Comparison of ENCODE assay signal across 8 cellular contexts in genomic region chr22:46592390-46592872, GRCh38. TPM values are rescaled to one million over a fixed set of nuclear protein-coding genes. Genes with fewer than 3 reads are reported as not detected.
DNase-seq lines count a peak whose midpoint lies in the region; ATAC-seq and TF ChIP-seq lines count a peak whose summit lies in the region.

No MANE protein-coding gene starts in this region.

- H2AFZ ChIP-seq in IMR-90 (replicated peaks; ENCODE audit: low read length, poor library complexity) = peak overlapping the region; percentile 79

- H3K27ac ChIP-seq in IMR-90 (ENCODE audit: insufficient read depth, low read length) = no peak overlapping the region
- H3K27ac ChIP-seq in uterus = peak overlapping the region in 1 of 2 donors; percentile 14

- H2AK9ac ChIP-seq in IMR-90 (replicated peaks; ENCODE audit: low read depth, low read length, poor library complexity) = no peak overlapping the region

- TF ChIP-seq POLR2A in IMR-90 (IDR thresholded peaks at IDR 0.05; ENCODE audit: low read depth, low read length) (no peak), uterus (IDR thresholded peaks at IDR 0.05) (no peak)

- no peak for TF ChIP-seq RAD21 in IMR-90 (IDR thresholded peaks at IDR 0.05; ENCODE audit: low read length)

- H2BK15ac ChIP-seq in IMR-90 (ENCODE audit: low read depth, low read length) = no peak overlapping the region

- no peak overlapping the region for H4K5ac ChIP-seq in IMR-90 (ENCODE audit: low read depth, low read length)

- H3K4me2 ChIP-seq in IMR-90 (ENCODE audit: low read depth, low read length) = peak overlapping the region; percentile 71

- no peaks in the 10 kb centered on the region for H3K9me3 ChIP-seq in IMR-90 (ENCODE audit: control insufficient read depth, insufficient read depth, low read length)
- no peaks in the 10 kb centered on the region for H3K9me3 ChIP-seq in uterus

- H3K56ac ChIP-seq in IMR-90 (ENCODE audit: extremely low read depth, insufficient read depth, low read length) = no peak overlapping the region

- no peak overlapping the region for H4K8ac ChIP-seq in IMR-90 (ENCODE audit: low read depth in 2 of 2, low read length in 2 of 2)

- POLR2A ChIA-PET in IMR-90 (lab: Charles Lee; ENCODE audit: unreplicated experiment) = no interaction called here

- intact Hi-C loops in IMR-90 (cut with micrococcal nuclease) (no loop called here), left cardiac atrium (cut with DNase I) (loop anchor here in 1 of 2 donors (5.0 kb wide), 1 partner anchor 55 kb away; no protein-coding TSS in a partner anchor), uterus (cut with DNase I; ENCODE audit: low total_unique reads) (no loop called here)

- no peak overlapping the region for H3K9ac ChIP-seq in IMR-90 (ENCODE audit: low read depth, low read length)

- DNase-seq in IMR-90 = peak; percentile 71
- DNase-seq in activated CD8-positive, alpha-beta memory T cell treated with anti-CD3 and anti-CD28 coated beads, Interleukin-2, amount 50 U/mL, for 48 hours = peak; percentile 82
- DNase-seq in left cardiac atrium = peak; percentile 74
- peak; percentile 50 for DNase-seq in stimulated activated CD4-positive, alpha-beta T cell treated with anti-CD3 and anti-CD28 coated beads, Interleukin-4, amount 100 ng/mL, for 24 hours
- no peak for DNase-seq in uterus
- no peak for DNase-seq in NCI-H2029 treated with DMSO at 0.1 percent for 48 hours (lab: John Stamatoyannopoulos, UW)

- CTCF ChIA-PET in IMR-90 (lab: Yijun Ruan, JAX) = no interaction called here

- H3K14ac ChIP-seq in IMR-90 (replicated peaks; ENCODE audit: low read depth, low read length) = no peak overlapping the region

- in situ Hi-C loops in IMR-90 (cut with MboI; ENCODE audit: low sequenced_read_pairs) = no loop called here

- no peak overlapping the region for H2BK120ac ChIP-seq in IMR-90 (ENCODE audit: low read depth, low read length)

- 10% methylated on average over 3 of the region's 13 CpGs; no CpG with 5 or more reads in 1 of the 2 experiments for whole genome bisulfite sequencing in IMR-90 (ENCODE audit: extremely low coverage in 2 of 2, insufficient read length in 1 of 2), 2 experiments

- no peaks in the 10 kb centered on the region for H3K9me1 ChIP-seq in IMR-90 (ENCODE audit: insufficient read depth, low read length)

- no peak for TF ChIP-seq CTCF in IMR-90 (conservative IDR thresholded peaks at IDR 0.05; ENCODE audit: low read depth, low read length)
- no peak for TF ChIP-seq CTCF in uterus (IDR thresholded peaks at IDR 0.05)

- dilution Hi-C loops in IMR-90 (cut with HindIII; ENCODE audit: low sequenced_read_pairs, unreplicated experiment) = no loop called here

- ATAC-seq in GM18861 (IDR thresholded peaks at IDR 0.05; ENCODE audit: unreplicated experiment) (peak; percentile 48), IMR-90 (ENCODE audit: low read depth) (peak; percentile 80), left cardiac atrium (peak; percentile 20 to 23), GM19035 (IDR thresholded peaks at IDR 0.05; ENCODE audit: unreplicated experiment) (no peak)

- no peak overlapping the region for H4K91ac ChIP-seq in IMR-90 (ENCODE audit: insufficient read depth, low read depth, low read length)

- H3K27me3 ChIP-seq in IMR-90 (ENCODE audit: control insufficient read depth, insufficient read depth, low read length) (no peaks in the 10 kb centered on the region; the same call in 1 of the 2 replicates), uterus (no peaks in the 10 kb centered on the region)

- BruUV-seq in IMR-90 (replicated peaks; lab: Mats Ljungman, UMichigan) = no TSS peak

- H3K23ac ChIP-seq in IMR-90 (ENCODE audit: low read depth, low read length) = no peak overlapping the region

- H2BK20ac ChIP-seq in IMR-90 (ENCODE audit: low read depth, low read length) = no peak overlapping the region

- H3K36me3 ChIP-seq in IMR-90 (ENCODE audit: control insufficient read depth, insufficient read depth, low read length) (no peaks in the 10 kb centered on the region; the same call in 1 of the 2 replicates), uterus (no peaks in the 10 kb centered on the region)

- H3K18ac ChIP-seq in IMR-90 (ENCODE audit: low read depth, low read length) = no peak overlapping the region

- H2AK5ac ChIP-seq in IMR-90 (ENCODE audit: low read depth, low read length) = no peak overlapping the region

- H4K20me1 ChIP-seq in IMR-90 (ENCODE audit: insufficient read depth, low read length) = peaks cover 24% of the 10 kb centered on the region

- H3K4ac ChIP-seq in IMR-90 (ENCODE audit: low read depth, low read length) = no peak overlapping the region

- H2BK5ac ChIP-seq in IMR-90 (ENCODE audit: low read depth, low read length, poor library complexity, severe bottlenecking) = no peak overlapping the region

- peak overlapping the region; percentile 11; the same call in 1 of the 2 replicates for H3K4me3 ChIP-seq in IMR-90 (ENCODE audit: insufficient read depth, low read depth, low read length)
- no peak overlapping the region for H3K4me3 ChIP-seq in uterus

- H3K4me1 ChIP-seq in IMR-90 (ENCODE audit: control insufficient read depth, insufficient read depth, low read length) (peaks cover 5% of the 10 kb centered on the region), uterus (no peaks in the 10 kb centered on the region)

- no peaks in the 10 kb centered on the region; a peak in 1 of 4 replicates for H3K79me1 ChIP-seq in IMR-90 (ENCODE audit: low read depth in 1 of 2, low read length in 2 of 2)

TF ChIP-seq in IMR-90, 13 proteins besides CTCF, POLR2A, EP300 and RAD21:
- TF ChIP-seq MXI1 (IDR thresholded peaks at IDR 0.05; ENCODE audit: borderline replicate concordance, low read depth, low read length) (0 out of 2 replicates have a peak, but pooled peaks have one; percentile 33), MAZ (IDR thresholded peaks at IDR 0.05; ENCODE audit: borderline replicate concordance, low read depth, low read length) (peak; percentile 32; the same call in 1 of the 2 replicates), CHD1 (IDR thresholded peaks at IDR 0.05; ENCODE audit: low read depth, low read length) (no peak), SMC3 (IDR thresholded peaks at IDR 0.05; ENCODE audit: low read depth, low read length) (no peak), FOS (IDR thresholded peaks at IDR 0.05; ENCODE audit: low read depth, low read length) (0 out of 2 replicates have a peak, but pooled peaks have one; percentile 6)
TF ChIP-seq in IMR-90: peak in this region for 3.

RNA-seq across cellular contexts. Expression of gene GRAMD4, which starts 27.8 kb away (rescaled TPM):
- total RNA-seq in IMR-90 (2012; rRNA removed) = 2.7 and 2.8 TPM in 2 replicates
- polyA plus RNA-seq in IMR-90 (2012; rRNA removed) = 5.8 and 7.4 TPM in 2 replicates
- 3.2 and 5.9 TPM in 2 replicates for polyA plus RNA-seq in IMR-90 (2012; cell fraction: cytosol; rRNA removed)
- polyA plus RNA-seq in IMR-90 (2012; cell fraction: nucleus; rRNA removed; ENCODE audit: low replicate concordance) = 11.4 and 12.3 TPM in 2 replicates
- 10 to 100 TPM; 58.5 to 95.4 TPM for total RNA-seq in left cardiac atrium
- total RNA-seq in uterus = 10 to 100 TPM in 3 of 4 donors, 1 to 10 TPM in 1; 5.6 to 37.0 (median 15.2) TPM

RNA-seq across cellular contexts. Expression of gene CELSR1, which starts 55.0 kb away (rescaled TPM):
- 0.36 and 0.56 TPM in 2 replicates for total RNA-seq in IMR-90 (2012; rRNA removed)
- 0.82 and 1.4 TPM in 2 replicates for polyA plus RNA-seq in IMR-90 (2012; rRNA removed)
- 0.47 and 1.2 TPM in 2 replicates for polyA plus RNA-seq in IMR-90 (2012; cell fraction: cytosol; rRNA removed)
- 0.91 and 1.9 TPM in 2 replicates for polyA plus RNA-seq in IMR-90 (2012; cell fraction: nucleus; rRNA removed; ENCODE audit: low replicate concordance)
- 1 to 10 TPM; 6.5 to 8.1 TPM for total RNA-seq in left cardiac atrium
- total RNA-seq in uterus = 10 to 100 TPM in 1 of 4 donors, 1 to 10 TPM in 3; 1.5 to 15.8 (median 8.4) TPM

Comparison
In these comparisons a context has a peak if more than half of its experiments do, and no peak if none do; other contexts are left out.
1. DNase-seq: peak in IMR-90 (single experiment), activated CD8-positive, alpha-beta memory T cell treated with anti-CD3 and anti-CD28 coated beads, Interleukin-2, amount 50 U/mL, for 48 hours (single experiment), left cardiac atrium (single experiment) and stimulated activated CD4-positive, alpha-beta T cell treated with anti-CD3 and anti-CD28 coated beads, Interleukin-4, amount 100 ng/mL, for 24 hours (single experiment); none in uterus (0 of 2) and NCI-H2029 treated with DMSO at 0.1 percent for 48 hours (single experiment).